ENCODE assay signal across 1 cellular context in the genomic region with DNA sequence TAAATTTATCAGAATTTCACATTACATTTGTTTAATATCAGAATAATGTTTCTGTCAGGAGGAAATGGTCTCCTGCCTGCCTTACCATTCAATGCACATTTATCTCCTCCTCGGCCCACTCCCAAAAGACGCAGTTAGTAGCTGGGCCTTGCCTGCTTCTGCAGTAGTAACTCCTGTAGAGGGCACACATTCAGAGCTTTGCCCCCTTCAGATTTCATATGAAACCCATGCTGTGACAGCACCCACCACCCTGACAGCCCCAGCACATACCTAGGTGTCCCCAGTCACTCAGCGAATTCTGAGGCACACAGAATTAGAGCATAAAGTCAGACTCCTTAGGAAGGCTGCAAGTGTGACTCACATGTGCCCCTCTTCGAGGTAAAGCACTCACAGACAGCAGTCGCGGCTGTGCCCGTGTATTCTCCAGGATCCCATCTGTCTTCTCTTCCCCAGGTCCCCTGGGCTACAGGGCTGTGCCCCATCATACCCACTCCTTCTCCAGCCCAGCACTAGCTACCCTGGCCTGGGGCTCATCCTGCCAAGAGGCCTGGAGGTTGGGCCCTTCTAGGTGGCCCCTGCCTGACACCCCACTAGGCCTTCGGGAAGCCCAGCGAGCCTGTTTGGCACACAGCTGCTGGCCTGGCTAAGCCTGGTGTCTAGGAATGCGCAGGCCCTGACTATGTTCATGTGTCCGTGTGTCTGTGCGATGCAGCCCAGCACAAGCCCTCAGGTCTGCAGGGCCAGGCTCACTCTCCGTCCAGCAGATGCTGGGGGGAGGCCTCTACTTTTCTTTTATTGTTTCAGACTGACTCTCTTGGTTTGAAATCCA.
TF ChIP-seq lines count a peak whose summit lies in the region.

No MANE protein-coding gene starts in this region.

TF ChIP-seq in H1, 55 proteins besides CTCF, POLR2A, EP300 and RAD21:
- TF ChIP-seq CBX5 (IDR thresholded peaks at IDR 0.05; ENCODE audit: low read depth, low read length) (no peak), NANOG (IDR thresholded peaks at IDR 0.05; ENCODE audit: insufficient read depth, low read depth, low read length, poor library complexity, severe bottlenecking) (no peak), PHF8 (conservative IDR thresholded peaks at IDR 0.05; ENCODE audit: low read depth, low read length) (no peak), RFX5 (IDR thresholded peaks at IDR 0.05; ENCODE audit: borderline replicate concordance, low read depth, low read length) (no peak), SRF (IDR thresholded peaks at IDR 0.05; ENCODE audit: low read depth, low read length) (no peak), YY1 (IDR thresholded peaks at IDR 0.05; ENCODE audit: low read depth, low read length) (no peak), SUZ12 (IDR thresholded peaks at IDR 0.05; ENCODE audit: low read length) (no peak), CREB1 (IDR thresholded peaks at IDR 0.05) (no peak), FOSL1 (IDR thresholded peaks at IDR 0.05; ENCODE audit: insufficient read depth, low read depth, low read length) (no peak), KDM4A (IDR thresholded peaks at IDR 0.05; ENCODE audit: low read depth, low read length, severe bottlenecking) (no peak), BRCA1 (IDR thresholded peaks at IDR 0.05; ENCODE audit: low read depth, low read length) (no peak)
